1 cellular context compared by ENCODE assay signal in genomic region chr10:84331091-84331490, GRCh38.
TF ChIP-seq lines count a peak whose summit lies in the region.

No MANE protein-coding gene starts in this region.

TF ChIP-seq in HepG2, 621 proteins besides CTCF, POLR2A, EP300 and RAD21 (continued from another document):
- TF ChIP-seq FOXA1 (IDR thresholded peaks at IDR 0.05) (no peak), FOXA1 (CRISPR knock-in tag; IDR thresholded peaks at IDR 0.05) (no peak)
